ENCODE assay signal across 13 cellular contexts in the genomic region with DNA sequence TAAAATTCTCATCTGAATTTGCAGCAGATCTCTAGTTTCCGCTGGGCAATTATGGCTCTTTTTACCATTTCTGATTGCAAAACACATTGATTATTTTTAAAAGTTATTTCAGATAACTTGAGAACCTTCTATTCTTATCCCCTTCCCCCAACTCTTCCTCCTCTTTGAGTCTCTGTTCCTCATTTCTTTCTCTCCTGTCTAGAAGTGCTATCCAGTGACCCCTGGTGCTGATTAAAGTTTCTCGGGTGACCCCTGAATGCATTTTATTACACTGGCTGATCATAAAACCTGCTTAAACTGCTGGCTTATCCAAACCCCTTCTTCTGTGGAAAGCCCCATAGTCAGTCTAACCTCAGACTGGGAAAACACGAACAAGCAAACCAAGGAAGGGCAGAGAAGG.
DNase-seq lines count a peak whose midpoint lies in the region; ATAC-seq lines count a peak whose summit lies in the region.
"Had no signal": no experiment of that assay in that cellular context is flagged by ENCODE, and none has a peak within 500 bp of the region (broad histone marks: within the 10 kb centered on the region; RNA-seq: fewer than 3 reads in every experiment).

No MANE protein-coding gene starts in this region.

- H3K4me3 ChIP-seq in ACC112 (ENCODE audit: low read depth, low read length) (peak overlapping the region; percentile 76), mesodermal cell (ENCODE audit: extremely low read depth, insufficient read depth, low read length, poor library complexity, severe bottlenecking) (no peak overlapping the region)
- H3K4me3 ChIP-seq: upper lobe of left lung had no signal

- WGBS in mesodermal cell (ENCODE audit: insufficient coverage in 2 of 2), 2 experiments, result 87% methylated on average over 3 of the region's 3 CpGs; no CpG with 5 or more reads in 1 of the 2 experiments

- DNase-seq in KBM-7, result peak; percentile 4
- peak; percentile 11 for DNase-seq in SK-MEL-5 (ENCODE audit: low read depth, low spot score)
- DNase-seq in AG08395 (ENCODE audit: low spot score), result no peak
- DNase-seq in caudate nucleus (lab: John Stamatoyannopoulos, UW), result no peak
- no peak for DNase-seq in 8988T
- DNase-seq: activated CD8-positive, alpha-beta memory T cell treated with anti-CD3 and anti-CD28 coated beads for 24 hours; central memory CD4-positive, alpha-beta T cell; DMS79 treated with DMSO at 0.1 percent for 48 hours; KG1; upper lobe of left lung had no signal

- H2AFZ ChIP-seq in ACC112 (ENCODE audit: low read length, unreplicated experiment), result peak overlapping the region; percentile 74

- H3K79me2 ChIP-seq in ACC112 (ENCODE audit: control insufficient read depth, insufficient read depth, low read length, unreplicated experiment), result no peaks in the 10 kb centered on the region

- H3K27me3 ChIP-seq in ACC112 (ENCODE audit: insufficient read depth, low read length), result no peaks in the 10 kb centered on the region
- H3K27me3 ChIP-seq: upper lobe of left lung had no signal

- H3K9me3 ChIP-seq in mesodermal cell (ENCODE audit: control insufficient read depth, low read length), result peaks cover 4% of the 10 kb centered on the region

- H3K36me3 ChIP-seq in ACC112 (ENCODE audit: insufficient read depth, low read length) (no peaks in the 10 kb centered on the region), mesodermal cell (ENCODE audit: control insufficient read depth, insufficient read depth, low read length) (no peaks in the 10 kb centered on the region)
- H3K36me3 ChIP-seq: upper lobe of left lung had no signal

- no peak for ATAC-seq in esophagus mucosa

- in situ Hi-C loops in KBM-7 (cut with MboI; ENCODE audit: low pct_unique_long_range_greater_than_20kb, low sequenced_read_pairs), result no loop called here
- in situ Hi-C loops in SK-MEL-5 (cut with HindIII; ENCODE audit: low pct_unique_long_range_greater_than_20kb, low sequenced_read_pairs), result no loop called here

- H3K4me1 ChIP-seq in ACC112 (ENCODE audit: control insufficient read depth, insufficient read depth, low read length, unreplicated experiment), result peaks cover 39% of the 10 kb centered on the region
- H3K4me1 ChIP-seq in mesodermal cell (ENCODE audit: control insufficient read depth, insufficient read depth, low read length, poor library complexity, severe bottlenecking), result no peaks in the 10 kb centered on the region
- H3K4me1 ChIP-seq: upper lobe of left lung had no signal

- H3K27ac ChIP-seq in ACC112 (ENCODE audit: low read depth, low read length), result peak overlapping the region; percentile 75
- peak overlapping the region; percentile 32 for H3K27ac ChIP-seq in mesodermal cell (ENCODE audit: low read depth, low read length, severe bottlenecking)
- no peak overlapping the region for H3K27ac ChIP-seq in caudate nucleus (ENCODE audit: low read depth, low read length)
- H3K27ac ChIP-seq: upper lobe of left lung had no signal

Comparison
In these comparisons a context has a peak if more than half of its experiments do, and no peak if none do; other contexts are left out.
1. DNase-seq: peak in KBM-7 (single experiment) and SK-MEL-5 (single experiment); none in AG08395 (single experiment), caudate nucleus (0 of 61) and 8988T (single experiment).